ENCODE assay signal across 1 cellular context in the genomic region with DNA sequence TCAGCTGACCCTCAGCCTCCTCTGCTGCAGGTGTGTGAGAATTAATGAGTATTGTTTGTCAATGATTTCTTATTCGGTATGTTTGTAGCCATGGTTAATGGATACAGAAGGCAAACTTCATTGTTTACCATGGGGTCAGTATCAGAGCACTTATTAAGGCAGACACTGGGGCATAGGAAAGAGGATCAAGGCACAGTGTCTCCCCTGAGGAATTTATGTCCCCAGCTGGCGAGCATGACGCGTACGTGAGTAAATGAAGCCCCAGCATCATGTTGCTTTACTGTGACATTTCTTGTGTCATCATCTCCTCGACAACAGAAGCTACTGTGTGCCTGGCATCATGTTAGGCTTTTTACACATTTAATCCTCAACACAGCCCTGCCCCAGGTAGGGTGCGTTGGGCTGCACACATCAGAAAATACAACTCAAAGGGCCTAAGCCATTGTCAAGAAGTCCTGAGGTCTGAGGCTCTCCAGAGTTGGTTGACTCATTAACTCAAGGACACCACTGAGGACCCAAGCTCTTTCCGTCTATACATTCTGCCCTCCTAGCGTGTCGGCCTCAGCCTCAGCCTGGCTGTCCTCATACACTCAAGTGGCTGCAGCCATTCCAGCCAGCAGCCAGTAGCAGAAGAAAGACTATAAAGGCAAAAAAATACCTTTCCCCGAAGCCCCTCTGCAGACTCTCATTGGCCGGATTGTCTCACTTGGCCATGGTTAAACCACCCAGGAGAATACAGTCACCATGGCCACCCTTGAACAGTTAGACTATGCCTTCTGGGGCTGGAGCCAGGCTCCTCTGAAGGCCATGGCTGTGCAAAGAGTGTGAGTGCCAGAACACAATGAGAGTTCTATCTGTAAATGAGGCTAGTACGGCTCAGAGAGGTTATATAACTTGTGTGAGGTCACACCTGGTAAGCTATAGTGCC.
A peak's percentile ranks its signal among the peaks of the same experiment; 100 is the strongest.
TF ChIP-seq lines count a peak whose summit lies in the region.

No MANE protein-coding gene starts in this region.

TF ChIP-seq in HepG2, 621 proteins besides CTCF, POLR2A, EP300 and RAD21 (continued from another document and continues in another):
- TF ChIP-seq, protein P1, sequence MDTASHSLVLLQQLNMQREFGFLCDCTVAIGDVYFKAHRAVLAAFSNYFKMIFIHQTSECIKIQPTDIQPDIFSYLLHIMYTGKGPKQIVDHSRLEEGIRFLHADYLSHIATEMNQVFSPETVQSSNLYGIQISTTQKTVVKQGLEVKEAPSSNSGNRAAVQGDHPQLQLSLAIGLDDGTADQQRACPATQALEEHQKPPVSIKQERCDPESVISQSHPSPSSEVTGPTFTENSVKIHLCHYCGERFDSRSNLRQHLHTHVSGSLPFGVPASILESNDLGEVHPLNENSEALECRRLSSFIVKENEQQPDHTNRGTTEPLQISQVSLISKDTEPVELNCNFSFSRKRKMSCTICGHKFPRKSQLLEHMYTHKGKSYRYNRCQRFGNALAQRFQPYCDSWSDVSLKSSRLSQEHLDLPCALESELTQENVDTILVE (CRISPR knock-in tag; IDR thresholded peaks at IDR 0.05), result no peak
- TF ChIP-seq, protein P2, sequence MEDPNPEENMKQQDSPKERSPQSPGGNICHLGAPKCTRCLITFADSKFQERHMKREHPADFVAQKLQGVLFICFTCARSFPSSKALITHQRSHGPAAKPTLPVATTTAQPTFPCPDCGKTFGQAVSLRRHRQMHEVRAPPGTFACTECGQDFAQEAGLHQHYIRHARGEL (CRISPR knock-in tag; IDR thresholded peaks at IDR 0.05), result no peak
- TF ChIP-seq, protein P3, sequence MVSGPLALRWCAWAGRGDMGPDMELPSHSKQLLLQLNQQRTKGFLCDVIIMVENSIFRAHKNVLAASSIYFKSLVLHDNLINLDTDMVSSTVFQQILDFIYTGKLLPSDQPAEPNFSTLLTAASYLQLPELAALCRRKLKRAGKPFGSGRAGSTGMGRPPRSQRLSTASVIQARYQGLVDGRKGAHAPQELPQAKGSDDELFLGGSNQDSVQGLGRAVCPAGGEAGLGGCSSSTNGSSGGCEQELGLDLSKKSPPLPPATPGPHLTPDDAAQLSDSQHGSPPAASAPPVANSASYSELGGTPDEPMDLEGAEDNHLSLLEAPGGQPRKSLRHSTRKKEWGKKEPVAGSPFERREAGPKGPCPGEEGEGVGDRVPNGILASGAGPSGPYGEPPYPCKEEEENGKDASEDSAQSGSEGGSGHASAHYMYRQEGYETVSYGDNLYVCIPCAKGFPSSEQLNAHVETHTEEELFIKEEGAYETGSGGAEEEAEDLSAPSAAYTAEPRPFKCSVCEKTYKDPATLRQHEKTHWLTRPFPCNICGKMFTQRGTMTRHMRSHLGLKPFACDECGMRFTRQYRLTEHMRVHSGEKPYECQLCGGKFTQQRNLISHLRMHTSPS (CRISPR knock-in tag; IDR thresholded peaks at IDR 0.05; ENCODE audit: low read depth), result no peak
- TF ChIP-seq CHD4 (IDR thresholded peaks at IDR 0.05; ENCODE audit: borderline replicate concordance, low read length), result peak; percentile 51; the same call in 1 of the 2 replicates
- TF ChIP-seq MTF2 (CRISPR knock-in tag; IDR thresholded peaks at IDR 0.05; ENCODE audit: borderline replicate concordance), result no peak
- no peak for TF ChIP-seq NCOA1 (CRISPR knock-in tag; IDR thresholded peaks at IDR 0.05)
- TF ChIP-seq EHMT2 (IDR thresholded peaks at IDR 0.05; ENCODE audit: borderline replicate concordance, low read depth, low read length), result no peak
- no peak for TF ChIP-seq ZNF317 (CRISPR knock-in tag; IDR thresholded peaks at IDR 0.05)
- TF ChIP-seq, protein P4, sequence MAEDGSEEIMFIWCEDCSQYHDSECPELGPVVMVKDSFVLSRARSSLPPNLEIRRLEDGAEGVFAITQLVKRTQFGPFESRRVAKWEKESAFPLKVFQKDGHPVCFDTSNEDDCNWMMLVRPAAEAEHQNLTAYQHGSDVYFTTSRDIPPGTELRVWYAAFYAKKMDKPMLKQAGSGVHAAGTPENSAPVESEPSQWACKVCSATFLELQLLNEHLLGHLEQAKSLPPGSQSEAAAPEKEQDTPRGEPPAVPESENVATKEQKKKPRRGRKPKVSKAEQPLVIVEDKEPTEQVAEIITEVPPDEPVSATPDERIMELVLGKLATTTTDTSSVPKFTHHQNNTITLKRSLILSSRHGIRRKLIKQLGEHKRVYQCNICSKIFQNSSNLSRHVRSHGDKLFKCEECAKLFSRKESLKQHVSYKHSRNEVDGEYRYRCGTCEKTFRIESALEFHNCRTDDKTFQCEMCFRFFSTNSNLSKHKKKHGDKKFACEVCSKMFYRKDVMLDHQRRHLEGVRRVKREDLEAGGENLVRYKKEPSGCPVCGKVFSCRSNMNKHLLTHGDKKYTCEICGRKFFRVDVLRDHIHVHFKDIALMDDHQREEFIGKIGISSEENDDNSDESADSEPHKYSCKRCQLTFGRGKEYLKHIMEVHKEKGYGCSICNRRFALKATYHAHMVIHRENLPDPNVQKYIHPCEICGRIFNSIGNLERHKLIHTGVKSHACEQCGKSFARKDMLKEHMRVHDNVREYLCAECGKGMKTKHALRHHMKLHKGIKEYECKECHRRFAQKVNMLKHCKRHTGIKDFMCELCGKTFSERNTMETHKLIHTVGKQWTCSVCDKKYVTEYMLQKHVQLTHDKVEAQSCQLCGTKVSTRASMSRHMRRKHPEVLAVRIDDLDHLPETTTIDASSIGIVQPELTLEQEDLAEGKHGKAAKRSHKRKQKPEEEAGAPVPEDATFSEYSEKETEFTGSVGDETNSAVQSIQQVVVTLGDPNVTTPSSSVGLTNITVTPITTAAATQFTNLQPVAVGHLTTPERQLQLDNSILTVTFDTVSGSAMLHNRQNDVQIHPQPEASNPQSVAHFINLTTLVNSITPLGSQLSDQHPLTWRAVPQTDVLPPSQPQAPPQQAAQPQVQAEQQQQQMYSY (CRISPR knock-in tag; IDR thresholded peaks at IDR 0.05), result 0 out of 2 replicates have a peak, but pooled peaks have one; percentile 53
- no peak for TF ChIP-seq ZNF350 (CRISPR knock-in tag; IDR thresholded peaks at IDR 0.05; ENCODE audit: borderline replicate concordance, low read depth)
- TF ChIP-seq ZNF546 (CRISPR knock-in tag; conservative IDR thresholded peaks at IDR 0.05), result no peak
- no peak for TF ChIP-seq TBL1XR1 (IDR thresholded peaks at IDR 0.05; ENCODE audit: borderline replicate concordance, low read length, partially characterized antibody)
- no peak for TF ChIP-seq GLI4 (CRISPR knock-in tag; IDR thresholded peaks at IDR 0.05; ENCODE audit: borderline replicate concordance)
- TF ChIP-seq ZNF766 (CRISPR knock-in tag; IDR thresholded peaks at IDR 0.05; ENCODE audit: borderline replicate concordance), result no peak
- TF ChIP-seq, protein P5, sequence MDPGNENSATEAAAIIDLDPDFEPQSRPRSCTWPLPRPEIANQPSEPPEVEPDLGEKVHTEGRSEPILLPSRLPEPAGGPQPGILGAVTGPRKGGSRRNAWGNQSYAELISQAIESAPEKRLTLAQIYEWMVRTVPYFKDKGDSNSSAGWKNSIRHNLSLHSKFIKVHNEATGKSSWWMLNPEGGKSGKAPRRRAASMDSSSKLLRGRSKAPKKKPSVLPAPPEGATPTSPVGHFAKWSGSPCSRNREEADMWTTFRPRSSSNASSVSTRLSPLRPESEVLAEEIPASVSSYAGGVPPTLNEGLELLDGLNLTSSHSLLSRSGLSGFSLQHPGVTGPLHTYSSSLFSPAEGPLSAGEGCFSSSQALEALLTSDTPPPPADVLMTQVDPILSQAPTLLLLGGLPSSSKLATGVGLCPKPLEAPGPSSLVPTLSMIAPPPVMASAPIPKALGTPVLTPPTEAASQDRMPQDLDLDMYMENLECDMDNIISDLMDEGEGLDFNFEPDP (CRISPR knock-in tag; conservative IDR thresholded peaks at IDR 0.05), result no peak
- TF ChIP-seq ELF3 (CRISPR knock-in tag; IDR thresholded peaks at IDR 0.05), result no peak
- TF ChIP-seq CBFB (CRISPR knock-in tag; IDR thresholded peaks at IDR 0.05), result no peak
- no peak for TF ChIP-seq TAF15 (IDR thresholded peaks at IDR 0.05; ENCODE audit: low read depth, low read length, poor library complexity, severe bottlenecking)
- TF ChIP-seq ZNF776 (CRISPR knock-in tag; IDR thresholded peaks at IDR 0.05), result no peak
- no peak for TF ChIP-seq ZNF253 (CRISPR knock-in tag; IDR thresholded peaks at IDR 0.05; ENCODE audit: borderline replicate concordance)
- TF ChIP-seq, protein P6, sequence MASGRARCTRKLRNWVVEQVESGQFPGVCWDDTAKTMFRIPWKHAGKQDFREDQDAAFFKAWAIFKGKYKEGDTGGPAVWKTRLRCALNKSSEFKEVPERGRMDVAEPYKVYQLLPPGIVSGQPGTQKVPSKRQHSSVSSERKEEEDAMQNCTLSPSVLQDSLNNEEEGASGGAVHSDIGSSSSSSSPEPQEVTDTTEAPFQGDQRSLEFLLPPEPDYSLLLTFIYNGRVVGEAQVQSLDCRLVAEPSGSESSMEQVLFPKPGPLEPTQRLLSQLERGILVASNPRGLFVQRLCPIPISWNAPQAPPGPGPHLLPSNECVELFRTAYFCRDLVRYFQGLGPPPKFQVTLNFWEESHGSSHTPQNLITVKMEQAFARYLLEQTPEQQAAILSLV (CRISPR knock-in tag; IDR thresholded peaks at IDR 0.05; ENCODE audit: borderline replicate concordance), result 0 out of 2 replicates have a peak, but pooled peaks have one; percentile 43
- TF ChIP-seq, protein P7, sequence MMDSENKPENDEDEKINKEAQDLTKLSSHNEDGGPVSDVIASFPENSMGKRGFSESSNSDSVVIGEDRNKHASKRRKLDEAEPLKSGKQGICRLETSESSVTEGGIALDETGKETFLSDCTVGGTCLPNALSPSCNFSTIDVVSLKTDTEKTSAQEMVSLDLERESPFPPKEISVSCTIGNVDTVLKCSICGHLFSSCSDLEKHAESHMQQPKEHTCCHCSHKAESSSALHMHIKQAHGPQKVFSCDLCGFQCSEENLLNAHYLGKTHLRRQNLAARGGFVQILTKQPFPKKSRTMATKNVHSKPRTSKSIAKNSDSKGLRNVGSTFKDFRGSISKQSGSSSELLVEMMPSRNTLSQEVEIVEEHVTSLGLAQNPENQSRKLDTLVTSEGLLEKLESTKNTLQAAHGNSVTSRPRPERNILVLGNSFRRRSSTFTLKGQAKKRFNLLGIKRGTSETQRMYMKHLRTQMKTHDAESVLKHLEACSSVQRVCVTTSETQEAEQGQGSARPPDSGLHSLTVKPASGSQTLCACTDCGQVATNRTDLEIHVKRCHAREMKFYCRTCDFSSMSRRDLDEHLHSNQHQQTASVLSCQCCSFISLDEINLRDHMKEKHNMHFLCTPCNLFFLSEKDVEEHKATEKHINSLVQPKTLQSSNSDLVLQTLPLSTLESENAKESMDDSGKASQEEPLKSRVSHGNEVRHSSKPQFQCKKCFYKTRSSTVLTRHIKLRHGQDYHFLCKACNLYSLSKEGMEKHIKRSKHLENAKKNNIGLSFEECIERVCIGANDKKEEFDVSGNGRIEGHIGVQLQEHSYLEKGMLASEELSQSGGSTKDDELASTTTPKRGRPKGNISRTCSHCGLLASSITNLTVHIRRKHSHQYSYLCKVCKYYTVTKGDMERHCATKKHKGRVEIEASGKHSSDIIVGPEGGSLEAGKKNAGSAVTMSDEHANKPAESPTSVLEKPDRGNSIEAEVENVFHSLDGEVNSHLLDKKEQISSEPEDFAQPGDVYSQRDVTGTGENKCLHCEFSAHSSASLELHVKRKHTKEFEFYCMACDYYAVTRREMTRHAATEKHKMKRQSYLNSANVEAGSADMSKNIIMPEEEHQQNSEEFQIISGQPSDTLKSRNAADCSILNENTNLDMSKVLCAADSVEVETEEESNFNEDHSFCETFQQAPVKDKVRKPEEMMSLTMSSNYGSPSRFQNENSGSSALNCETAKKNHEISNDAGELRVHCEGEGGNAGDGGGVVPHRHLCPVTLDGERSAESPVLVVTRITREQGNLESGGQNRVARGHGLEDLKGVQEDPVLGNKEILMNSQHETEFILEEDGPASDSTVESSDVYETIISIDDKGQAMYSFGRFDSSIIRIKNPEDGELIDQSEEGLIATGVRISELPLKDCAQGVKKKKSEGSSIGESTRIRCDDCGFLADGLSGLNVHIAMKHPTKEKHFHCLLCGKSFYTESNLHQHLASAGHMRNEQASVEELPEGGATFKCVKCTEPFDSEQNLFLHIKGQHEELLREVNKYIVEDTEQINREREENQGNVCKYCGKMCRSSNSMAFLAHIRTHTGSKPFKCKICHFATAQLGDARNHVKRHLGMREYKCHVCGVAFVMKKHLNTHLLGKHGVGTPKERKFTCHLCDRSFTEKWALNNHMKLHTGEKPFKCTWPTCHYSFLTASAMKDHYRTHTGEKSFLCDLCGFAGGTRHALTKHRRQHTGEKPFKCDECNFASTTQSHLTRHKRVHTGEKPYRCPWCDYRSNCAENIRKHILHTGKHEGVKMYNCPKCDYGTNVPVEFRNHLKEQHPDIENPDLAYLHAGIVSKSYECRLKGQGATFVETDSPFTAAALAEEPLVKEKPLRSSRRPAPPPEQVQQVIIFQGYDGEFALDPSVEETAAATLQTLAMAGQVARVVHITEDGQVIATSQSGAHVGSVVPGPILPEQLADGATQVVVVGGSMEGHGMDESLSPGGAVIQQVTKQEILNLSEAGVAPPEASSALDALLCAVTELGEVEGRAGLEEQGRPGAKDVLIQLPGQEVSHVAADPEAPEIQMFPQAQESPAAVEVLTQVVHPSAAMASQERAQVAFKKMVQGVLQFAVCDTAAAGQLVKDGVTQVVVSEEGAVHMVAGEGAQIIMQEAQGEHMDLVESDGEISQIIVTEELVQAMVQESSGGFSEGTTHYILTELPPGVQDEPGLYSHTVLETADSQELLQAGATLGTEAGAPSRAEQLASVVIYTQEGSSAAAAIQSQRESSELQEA (CRISPR knock-in tag; IDR thresholded peaks at IDR 0.05; ENCODE audit: not compliant biosample characterization), result no peak
- TF ChIP-seq ZFAT (CRISPR knock-in tag; conservative IDR thresholded peaks at IDR 0.05), result no peak
- TF ChIP-seq CBX1 (IDR thresholded peaks at IDR 0.05; ENCODE audit: low read depth), result no peak
- no peak for TF ChIP-seq KLF11 (CRISPR knock-in tag; IDR thresholded peaks at IDR 0.05)
- peak; percentile 51; the same call in 1 of the 2 replicates for TF ChIP-seq NR2F2 (IDR thresholded peaks at IDR 0.05; ENCODE audit: borderline replicate concordance, low read depth)
- no peak for TF ChIP-seq MLLT10 (CRISPR knock-in tag; IDR thresholded peaks at IDR 0.05)
- no peak for TF ChIP-seq ZNF674 (CRISPR knock-in tag; IDR thresholded peaks at IDR 0.05; ENCODE audit: low read depth)
- no peak for TF ChIP-seq KLF15 (CRISPR knock-in tag; IDR thresholded peaks at IDR 0.05; ENCODE audit: borderline replicate concordance)
- no peak for TF ChIP-seq ZEB1 (IDR thresholded peaks at IDR 0.05; ENCODE audit: insufficient replicate concordance, low read depth)
- TF ChIP-seq SMYD3 (CRISPR knock-in tag; IDR thresholded peaks at IDR 0.05), result no peak
- TF ChIP-seq SOX6 (IDR thresholded peaks at IDR 0.05), result no peak
- peak; percentile 36; the same call in 1 of the 2 replicates for TF ChIP-seq SOX6 (CRISPR knock-in tag; IDR thresholded peaks at IDR 0.05)
- TF ChIP-seq, protein P8, sequence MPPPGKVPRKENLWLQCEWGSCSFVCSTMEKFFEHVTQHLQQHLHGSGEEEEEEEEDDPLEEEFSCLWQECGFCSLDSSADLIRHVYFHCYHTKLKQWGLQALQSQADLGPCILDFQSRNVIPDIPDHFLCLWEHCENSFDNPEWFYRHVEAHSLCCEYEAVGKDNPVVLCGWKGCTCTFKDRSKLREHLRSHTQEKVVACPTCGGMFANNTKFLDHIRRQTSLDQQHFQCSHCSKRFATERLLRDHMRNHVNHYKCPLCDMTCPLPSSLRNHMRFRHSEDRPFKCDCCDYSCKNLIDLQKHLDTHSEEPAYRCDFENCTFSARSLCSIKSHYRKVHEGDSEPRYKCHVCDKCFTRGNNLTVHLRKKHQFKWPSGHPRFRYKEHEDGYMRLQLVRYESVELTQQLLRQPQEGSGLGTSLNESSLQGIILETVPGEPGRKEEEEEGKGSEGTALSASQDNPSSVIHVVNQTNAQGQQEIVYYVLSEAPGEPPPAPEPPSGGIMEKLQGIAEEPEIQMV (CRISPR knock-in tag; IDR thresholded peaks at IDR 0.05; ENCODE audit: low read depth), result no peak
